In the genomic region with DNA sequence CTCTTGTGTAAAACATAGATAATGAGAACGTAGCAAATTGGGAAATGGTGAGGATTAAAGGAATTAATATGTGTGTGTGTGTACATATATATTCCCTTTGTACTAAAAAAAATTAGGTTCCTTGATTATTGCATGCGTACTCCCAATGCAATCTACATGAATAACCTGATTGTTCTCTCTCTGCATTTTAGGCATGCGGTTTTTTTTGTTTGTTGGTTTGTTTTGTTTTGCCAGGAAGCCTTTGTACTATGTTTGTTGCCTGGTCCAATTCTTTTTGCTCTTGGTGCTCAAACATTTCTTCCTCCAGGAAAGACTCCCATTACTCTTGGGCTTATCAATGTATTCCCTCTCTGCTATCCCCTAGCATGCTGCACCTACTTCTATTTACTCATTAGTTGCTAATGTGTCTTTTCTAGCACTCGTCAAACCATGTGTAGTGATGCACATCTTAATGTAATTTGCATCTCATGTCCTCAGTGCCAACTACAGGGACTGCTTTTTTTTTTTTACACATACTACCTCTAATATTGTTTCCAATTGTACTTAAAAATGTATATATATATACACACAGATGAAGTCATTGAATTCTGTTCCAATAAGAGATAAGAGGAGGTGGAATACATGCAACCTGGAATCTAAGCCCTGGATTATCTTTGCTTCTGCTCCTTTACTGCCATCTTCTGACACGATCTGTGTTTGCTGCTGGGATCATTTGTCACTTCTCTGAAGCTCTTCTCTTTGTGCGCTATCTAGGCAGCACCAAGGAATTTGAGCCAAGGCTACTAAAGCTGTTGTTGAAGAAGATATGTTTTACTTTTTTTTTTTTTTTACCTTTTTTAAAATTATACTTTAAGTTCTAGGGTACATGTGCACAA, we compare ENCODE assay signal across 10 cellular contexts.
DNase-seq lines count a peak whose midpoint lies in the region; ATAC-seq and TF ChIP-seq lines count a peak whose summit lies in the region.
"Had no signal": no experiment of that assay in that cellular context is flagged by ENCODE, and none has a peak within 500 bp of the region (broad histone marks: within the 10 kb centered on the region; RNA-seq: fewer than 3 reads in every experiment).

No MANE protein-coding gene starts in this region.

- no peaks in the 10 kb centered on the region for H3K9me3 ChIP-seq in right lobe of liver

- DNase-seq in EH (ENCODE audit: low read depth) (peak; percentile 18), GM23338 (ENCODE audit: low spot score) (peak; percentile 62), SK-N-DZ (ENCODE audit: low spot score) (peak; percentile 31), right lobe of liver (no peak), activated gamma-delta T cell (lab: John Stamatoyannopoulos, UW) (no peak), activated gamma-delta T cell treated with Interleukin-2 at 50 U/mL for 16 hours (no peak), cortex of kidney (lab: John Stamatoyannopoulos, UW) (no peak), glomerular visceral epithelial cell (ENCODE audit: extremely low spot score) (no peak)

- TF ChIP-seq POLR2A in right lobe of liver (IDR thresholded peaks at IDR 0.05), result no peak

- no peaks in the 10 kb centered on the region for H3K79me2 ChIP-seq in GM23338 (replicated peaks; ENCODE audit: insufficient read depth)

- TF ChIP-seq CTCF in GM23338 (conservative IDR thresholded peaks at IDR 0.05; ENCODE audit: low read depth in 2 of 2) (peak; percentile 59 to 82), right lobe of liver (IDR thresholded peaks at IDR 0.05) (peak in 3 of 4 donors; percentile 17 to 35 (median 31))

- H3K27me3 Mint-ChIP-seq in GM23338 (ENCODE audit: insufficient read depth, low read depth, poor library complexity), result no peaks in the 10 kb centered on the region

- WGBS in right lobe of liver (ENCODE audit: insufficient coverage, low coverage, low lambda C conversion rate, missing lambda C conversion rate), result 46% methylated on average over 6 of the region's 6 CpGs

- H3K27ac ChIP-seq in GM23338 (ENCODE audit: low read depth) (no peak overlapping the region), right lobe of liver (no peak overlapping the region)
- H3K27ac ChIP-seq: epithelial cell of prostate had no signal

- no peak overlapping the region for H3K4me3 Mint-ChIP-seq in GM23338

- no peaks in the 10 kb centered on the region for H3K9me2 ChIP-seq in GM23338 (ENCODE audit: insufficient read depth)

- no peaks in the 10 kb centered on the region; the same call in 1 of the 2 replicates for H3K4me1 ChIP-seq in GM23338 (ENCODE audit: insufficient read depth)
- no peaks in the 10 kb centered on the region for H3K4me1 ChIP-seq in right lobe of liver

- no peaks in the 10 kb centered on the region for H4K20me1 ChIP-seq in GM23338 (replicated peaks; ENCODE audit: insufficient read depth)

- peak; percentile 87 for ATAC-seq in GM23338
- peak in 1 of 4 donors; percentile 57 for ATAC-seq in right lobe of liver
- ATAC-seq: K562 had no signal

- no peaks in the 10 kb centered on the region for H3K9me3 Mint-ChIP-seq in GM23338

- H3K27ac Mint-ChIP-seq in GM23338, result peak overlapping the region; percentile 49; the same call in 1 of the 2 replicates

- no peak overlapping the region for H2AFZ ChIP-seq in GM23338

- H3F3A ChIP-seq in GM23338 (replicated peaks; ENCODE audit: low read depth), result no peaks in the 10 kb centered on the region

- no peaks in the 10 kb centered on the region for H3K27me3 ChIP-seq in GM23338 (ENCODE audit: insufficient read depth)
- H3K27me3 ChIP-seq in right lobe of liver, result no peaks in the 10 kb centered on the region

- H3K36me3 ChIP-seq in GM23338 (ENCODE audit: insufficient read depth) (no peaks in the 10 kb centered on the region), right lobe of liver (no peaks in the 10 kb centered on the region)

- peaks cover 3% of the 10 kb centered on the region; the same call in 2 of the 3 replicates for H3K4me1 Mint-ChIP-seq in GM23338

- intact Hi-C loops in right lobe of liver (cut with DNase I), result no loop called here

- H3K4me3 ChIP-seq in GM23338 (no peak overlapping the region), right lobe of liver (no peak overlapping the region)
- H3K4me3 ChIP-seq: K562 had no signal

- no peak overlapping the region for H3K4me2 ChIP-seq in GM23338

- H3K36me3 Mint-ChIP-seq in GM23338 (ENCODE audit: low read depth), result no peaks in the 10 kb centered on the region

TF ChIP-seq in GM23338, 12 proteins besides CTCF, POLR2A, EP300 and RAD21 (continues in another document):
- TF ChIP-seq, protein P1, sequence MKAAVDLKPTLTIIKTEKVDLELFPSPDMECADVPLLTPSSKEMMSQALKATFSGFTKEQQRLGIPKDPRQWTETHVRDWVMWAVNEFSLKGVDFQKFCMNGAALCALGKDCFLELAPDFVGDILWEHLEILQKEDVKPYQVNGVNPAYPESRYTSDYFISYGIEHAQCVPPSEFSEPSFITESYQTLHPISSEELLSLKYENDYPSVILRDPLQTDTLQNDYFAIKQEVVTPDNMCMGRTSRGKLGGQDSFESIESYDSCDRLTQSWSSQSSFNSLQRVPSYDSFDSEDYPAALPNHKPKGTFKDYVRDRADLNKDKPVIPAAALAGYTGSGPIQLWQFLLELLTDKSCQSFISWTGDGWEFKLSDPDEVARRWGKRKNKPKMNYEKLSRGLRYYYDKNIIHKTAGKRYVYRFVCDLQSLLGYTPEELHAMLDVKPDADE (IDR thresholded peaks at IDR 0.05), result no peak
- no peak for TF ChIP-seq NANOG (IDR thresholded peaks at IDR 0.05; ENCODE audit: borderline replicate concordance)
- TF ChIP-seq JUNB (IDR thresholded peaks at IDR 0.05; ENCODE audit: unreplicated experiment), result no peak
- TF ChIP-seq CREB1 (CRISPR knock-in tag; IDR thresholded peaks at IDR 0.05; ENCODE audit: low read depth), result no peak
- TF ChIP-seq, protein P2, sequence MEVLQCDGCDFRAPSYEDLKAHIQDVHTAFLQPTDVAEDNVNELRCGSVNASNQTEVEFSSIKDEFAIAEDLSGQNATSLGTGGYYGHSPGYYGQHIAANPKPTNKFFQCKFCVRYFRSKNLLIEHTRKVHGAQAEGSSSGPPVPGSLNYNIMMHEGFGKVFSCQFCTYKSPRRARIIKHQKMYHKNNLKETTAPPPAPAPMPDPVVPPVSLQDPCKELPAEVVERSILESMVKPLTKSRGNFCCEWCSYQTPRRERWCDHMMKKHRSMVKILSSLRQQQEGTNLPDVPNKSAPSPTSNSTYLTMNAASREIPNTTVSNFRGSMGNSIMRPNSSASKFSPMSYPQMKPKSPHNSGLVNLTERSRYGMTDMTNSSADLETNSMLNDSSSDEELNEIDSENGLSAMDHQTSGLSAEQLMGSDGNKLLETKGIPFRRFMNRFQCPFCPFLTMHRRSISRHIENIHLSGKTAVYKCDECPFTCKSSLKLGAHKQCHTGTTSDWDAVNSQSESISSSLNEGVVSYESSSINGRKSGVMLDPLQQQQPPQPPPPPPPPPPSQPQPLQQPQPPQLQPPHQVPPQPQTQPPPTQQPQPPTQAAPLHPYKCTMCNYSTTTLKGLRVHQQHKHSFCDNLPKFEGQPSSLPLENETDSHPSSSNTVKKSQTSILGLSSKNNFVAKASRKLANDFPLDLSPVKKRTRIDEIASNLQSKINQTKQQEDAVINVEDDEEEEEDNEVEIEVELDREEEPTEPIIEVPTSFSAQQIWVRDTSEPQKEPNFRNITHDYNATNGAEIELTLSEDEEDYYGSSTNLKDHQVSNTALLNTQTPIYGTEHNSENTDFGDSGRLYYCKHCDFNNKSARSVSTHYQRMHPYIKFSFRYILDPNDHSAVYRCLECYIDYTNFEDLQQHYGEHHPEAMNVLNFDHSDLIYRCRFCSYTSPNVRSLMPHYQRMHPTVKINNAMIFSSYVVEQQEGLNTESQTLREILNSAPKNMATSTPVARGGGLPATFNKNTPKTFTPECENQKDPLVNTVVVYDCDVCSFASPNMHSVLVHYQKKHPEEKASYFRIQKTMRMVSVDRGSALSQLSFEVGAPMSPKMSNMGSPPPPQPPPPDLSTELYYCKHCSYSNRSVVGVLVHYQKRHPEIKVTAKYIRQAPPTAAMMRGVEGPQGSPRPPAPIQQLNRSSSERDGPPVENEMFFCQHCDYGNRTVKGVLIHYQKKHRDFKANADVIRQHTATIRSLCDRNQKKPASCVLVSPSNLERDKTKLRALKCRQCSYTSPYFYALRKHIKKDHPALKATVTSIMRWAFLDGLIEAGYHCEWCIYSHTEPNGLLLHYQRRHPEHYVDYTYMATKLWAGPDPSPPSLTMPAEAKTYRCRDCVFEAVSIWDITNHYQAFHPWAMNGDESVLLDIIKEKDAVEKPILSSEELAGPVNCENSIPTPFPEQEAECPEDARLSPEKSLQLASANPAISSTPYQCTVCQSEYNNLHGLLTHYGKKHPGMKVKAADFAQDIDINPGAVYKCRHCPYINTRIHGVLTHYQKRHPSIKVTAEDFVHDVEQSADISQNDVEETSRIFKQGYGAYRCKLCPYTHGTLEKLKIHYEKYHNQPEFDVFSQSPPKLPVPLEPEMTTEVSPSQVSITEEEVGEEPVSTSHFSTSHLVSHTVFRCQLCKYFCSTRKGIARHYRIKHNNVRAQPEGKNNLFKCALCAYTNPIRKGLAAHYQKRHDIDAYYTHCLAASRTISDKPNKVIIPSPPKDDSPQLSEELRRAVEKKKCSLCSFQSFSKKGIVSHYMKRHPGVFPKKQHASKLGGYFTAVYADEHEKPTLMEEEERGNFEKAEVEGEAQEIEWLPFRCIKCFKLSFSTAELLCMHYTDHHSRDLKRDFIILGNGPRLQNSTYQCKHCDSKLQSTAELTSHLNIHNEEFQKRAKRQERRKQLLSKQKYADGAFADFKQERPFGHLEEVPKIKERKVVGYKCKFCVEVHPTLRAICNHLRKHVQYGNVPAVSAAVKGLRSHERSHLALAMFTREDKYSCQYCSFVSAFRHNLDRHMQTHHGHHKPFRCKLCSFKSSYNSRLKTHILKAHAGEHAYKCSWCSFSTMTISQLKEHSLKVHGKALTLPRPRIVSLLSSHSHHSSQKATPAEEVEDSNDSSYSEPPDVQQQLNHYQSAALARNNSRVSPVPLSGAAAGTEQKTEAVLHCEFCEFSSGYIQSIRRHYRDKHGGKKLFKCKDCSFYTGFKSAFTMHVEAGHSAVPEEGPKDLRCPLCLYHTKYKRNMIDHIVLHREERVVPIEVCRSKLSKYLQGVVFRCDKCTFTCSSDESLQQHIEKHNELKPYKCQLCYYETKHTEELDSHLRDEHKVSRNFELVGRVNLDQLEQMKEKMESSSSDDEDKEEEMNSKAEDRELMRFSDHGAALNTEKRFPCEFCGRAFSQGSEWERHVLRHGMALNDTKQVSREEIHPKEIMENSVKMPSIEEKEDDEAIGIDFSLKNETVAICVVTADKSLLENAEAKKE (CRISPR knock-in tag; IDR thresholded peaks at IDR 0.05), result no peak
- TF ChIP-seq ZNF114 (CRISPR knock-in tag; IDR thresholded peaks at IDR 0.05), result no peak
- TF ChIP-seq ZNF331 (CRISPR knock-in tag; IDR thresholded peaks at IDR 0.05; ENCODE audit: low read depth), result no peak
- TF ChIP-seq STAT1 (IDR thresholded peaks at IDR 0.05; ENCODE audit: unreplicated experiment), result no peak

Comparison
In these comparisons a context has a peak if more than half of its experiments do, and no peak if none do; other contexts are left out.
1. DNase-seq: peak in EH (single experiment), GM23338 (single experiment) and SK-N-DZ (single experiment); none in right lobe of liver (0 of 3), activated gamma-delta T cell (single experiment), activated gamma-delta T cell treated with Interleukin-2 at 50 U/mL for 16 hours (single experiment), cortex of kidney (single experiment) and glomerular visceral epithelial cell (single experiment).